ENCODE assay signal across 10 cellular contexts in the genomic region with DNA sequence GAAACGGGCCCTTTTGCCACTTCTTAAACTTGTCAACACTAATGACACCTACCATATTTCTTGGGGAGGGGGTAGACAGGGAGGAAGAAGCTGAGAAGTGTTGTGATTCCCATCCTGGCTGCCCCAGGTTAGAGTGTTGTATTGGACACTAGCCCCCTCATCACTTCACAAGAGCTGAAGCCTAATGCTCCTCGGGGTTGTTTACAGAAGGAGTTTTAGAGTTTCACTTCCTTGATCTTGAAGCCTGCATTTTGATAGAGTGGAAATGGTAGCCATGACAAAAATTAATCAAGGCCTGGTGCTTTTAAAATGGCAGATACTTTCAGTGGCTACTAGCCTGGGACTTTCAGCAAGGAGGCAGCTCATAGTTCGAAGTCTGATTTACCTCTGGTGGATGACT. TPM values are rescaled to one million over a fixed set of nuclear protein-coding genes. Genes with fewer than 3 reads are reported as not detected.
DNase-seq lines count a peak whose midpoint lies in the region; ATAC-seq and TF ChIP-seq lines count a peak whose summit lies in the region.
"Had no signal": no experiment of that assay in that cellular context is flagged by ENCODE, and none has a peak within 500 bp of the region (broad histone marks: within the 10 kb centered on the region; RNA-seq: fewer than 3 reads in every experiment).

No MANE protein-coding gene starts in this region.

- POLR2A ChIA-PET in activated CD4-positive, alpha-beta T cell treated with anti-CD3 and anti-CD28 coated beads, Interleukin-2, amount 10 ng/mL, durations not matched to agents 7 days and 5 days (lab: Charles Lee) = no interaction called here

- no peak for TF ChIP-seq CTCF in NB4 (IDR thresholded peaks at IDR 0.05; ENCODE audit: low read depth, low read length)

- H3K27ac Mint-ChIP-seq in activated CD4-positive, alpha-beta T cell treated with anti-CD3 and anti-CD28 coated beads, Interleukin-2, amount 10 ng/mL, durations not matched to agents 7 days and 5 days = peak overlapping the region; percentile 89
- peak overlapping the region; percentile 82 for H3K27ac Mint-ChIP-seq in dendritic cell treated with granulocyte-macrophage colony-stimulating factor and Interleukin-4, amounts not matched to agents 40 ng/mL and 50 ng/mL, for 4 days
- H3K27ac Mint-ChIP-seq in stimulated activated effector memory CD8-positive, alpha-beta T cell treated with anti-CD3 and anti-CD28 coated beads, Interleukin-12 subunit alpha, Interleukin-12 subunit beta, amount 100 ng/mL, for 72 hours = peak overlapping the region; percentile 96

- H3K4me1 Mint-ChIP-seq in activated CD4-positive, alpha-beta T cell treated with anti-CD3 and anti-CD28 coated beads, Interleukin-2, amount 10 ng/mL, durations not matched to agents 7 days and 5 days = peaks cover 83% of the 10 kb centered on the region
- peaks cover 63% of the 10 kb centered on the region for H3K4me1 Mint-ChIP-seq in dendritic cell treated with granulocyte-macrophage colony-stimulating factor and Interleukin-4, amounts not matched to agents 40 ng/mL and 50 ng/mL, for 4 days (ENCODE audit: low read depth)
- peaks cover 83% of the 10 kb centered on the region for H3K4me1 Mint-ChIP-seq in stimulated activated effector memory CD8-positive, alpha-beta T cell treated with anti-CD3 and anti-CD28 coated beads, Interleukin-12 subunit alpha, Interleukin-12 subunit beta, amount 100 ng/mL, for 72 hours

- H3K4me3 Mint-ChIP-seq in activated CD4-positive, alpha-beta T cell treated with anti-CD3 and anti-CD28 coated beads, Interleukin-2, amount 10 ng/mL, durations not matched to agents 7 days and 5 days = peak overlapping the region; percentile 52
- H3K4me3 Mint-ChIP-seq in dendritic cell treated with granulocyte-macrophage colony-stimulating factor and Interleukin-4, amounts not matched to agents 40 ng/mL and 50 ng/mL, for 4 days = no peak overlapping the region
- peak overlapping the region; percentile 61 for H3K4me3 Mint-ChIP-seq in stimulated activated effector memory CD8-positive, alpha-beta T cell treated with anti-CD3 and anti-CD28 coated beads, Interleukin-12 subunit alpha, Interleukin-12 subunit beta, amount 100 ng/mL, for 72 hours

- CTCF ChIA-PET in activated CD4-positive, alpha-beta T cell treated with anti-CD3 and anti-CD28 coated beads, Interleukin-2, amount 10 ng/mL, durations not matched to agents 7 days and 5 days (lab: Charles Lee) = interaction anchor here (1.0 to 3.6 kb wide), 5 partner anchors 9 to 102 kb away, joined by 3 to 23 read pairs (median 9); a partner anchor contains a TSS

- H3K9me3 Mint-ChIP-seq in activated CD4-positive, alpha-beta T cell treated with anti-CD3 and anti-CD28 coated beads, Interleukin-2, amount 10 ng/mL, durations not matched to agents 7 days and 5 days = no peaks in the 10 kb centered on the region
- no peaks in the 10 kb centered on the region for H3K9me3 Mint-ChIP-seq in dendritic cell treated with granulocyte-macrophage colony-stimulating factor and Interleukin-4, amounts not matched to agents 40 ng/mL and 50 ng/mL, for 4 days
- H3K9me3 Mint-ChIP-seq in stimulated activated effector memory CD8-positive, alpha-beta T cell treated with anti-CD3 and anti-CD28 coated beads, Interleukin-12 subunit alpha, Interleukin-12 subunit beta, amount 100 ng/mL, for 72 hours = no peaks in the 10 kb centered on the region

- H3K27me3 Mint-ChIP-seq in activated CD4-positive, alpha-beta T cell treated with anti-CD3 and anti-CD28 coated beads, Interleukin-2, amount 10 ng/mL, durations not matched to agents 7 days and 5 days = no peaks in the 10 kb centered on the region
- H3K27me3 Mint-ChIP-seq in dendritic cell treated with granulocyte-macrophage colony-stimulating factor and Interleukin-4, amounts not matched to agents 40 ng/mL and 50 ng/mL, for 4 days = no peaks in the 10 kb centered on the region

- intact Hi-C loops in dendritic cell treated with granulocyte-macrophage colony-stimulating factor and Interleukin-4, amounts not matched to agents 40 ng/mL and 50 ng/mL, for 4 days (cut with micrococcal nuclease) = no loop called here

- no peak overlapping the region for H3K4me3 ChIP-seq in NB4 (ENCODE audit: low read depth, low read length)
- H3K4me3 ChIP-seq: skin epidermis had no signal

- ATAC-seq in stimulated activated effector memory CD8-positive, alpha-beta T cell treated with anti-CD3 and anti-CD28 coated beads, Interleukin-12 subunit alpha, Interleukin-12 subunit beta, amount 100 ng/mL, for 72 hours = no peak
- no peak for ATAC-seq in HG03342 (IDR thresholded peaks at IDR 0.05; ENCODE audit: unreplicated experiment)

- no peak for DNase-seq in activated CD4-positive, alpha-beta T cell treated with anti-CD3 and anti-CD28 coated beads, Interleukin-2, amount 10 ng/mL, durations not matched to agents 7 days and 5 days
- no peak for DNase-seq in activated CD4-positive, alpha-beta T cell treated with anti-CD3 and anti-CD28 coated beads, Interleukin-2, amount 50 U/mL, for 4 hours
- DNase-seq in NB4 (ENCODE audit: low read depth) (peak; percentile 55), NCI-H2107 (lab: John Stamatoyannopoulos, UW) (no peak), EL (no peak)
- DNase-seq in stimulated activated effector memory CD8-positive, alpha-beta T cell treated with anti-CD3 and anti-CD28 coated beads, Interleukin-12 subunit alpha, Interleukin-12 subunit beta, amount 100 ng/mL, for 72 hours (ENCODE audit: low spot score in 2 of 2) = no peak
- DNase-seq: NCI-H1417 had no signal

- H3K36me3 Mint-ChIP-seq in activated CD4-positive, alpha-beta T cell treated with anti-CD3 and anti-CD28 coated beads, Interleukin-2, amount 10 ng/mL, durations not matched to agents 7 days and 5 days (ENCODE audit: low read depth) = peaks cover 28% of the 10 kb centered on the region
- H3K36me3 Mint-ChIP-seq in dendritic cell treated with granulocyte-macrophage colony-stimulating factor and Interleukin-4, amounts not matched to agents 40 ng/mL and 50 ng/mL, for 4 days (ENCODE audit: low read depth) = no peaks in the 10 kb centered on the region
- H3K36me3 Mint-ChIP-seq in stimulated activated effector memory CD8-positive, alpha-beta T cell treated with anti-CD3 and anti-CD28 coated beads, Interleukin-12 subunit alpha, Interleukin-12 subunit beta, amount 100 ng/mL, for 72 hours = peaks cover 5% of the 10 kb centered on the region

- no peak for TF ChIP-seq POLR2A in NB4 (IDR thresholded peaks at IDR 0.05; ENCODE audit: extremely low read depth, insufficient read length)

RNA-seq across cellular contexts. Expression of a gene that starts 11.0 kb away (rescaled TPM):
- total RNA-seq in activated CD4-positive, alpha-beta T cell treated with anti-CD3 and anti-CD28 coated beads, Interleukin-2, amount 10 ng/mL, durations not matched to agents 7 days and 5 days = 10 to 100 TPM; 34.9 to 35.4 TPM

RNA-seq across cellular contexts. Expression of a gene that starts 12.9 kb away (rescaled TPM):
- total RNA-seq in activated CD4-positive, alpha-beta T cell treated with anti-CD3 and anti-CD28 coated beads, Interleukin-2, amount 10 ng/mL, durations not matched to agents 7 days and 5 days = 100 to 1,000 TPM; 118 to 135 TPM
